In genomic region chr18:12883684-12884520, GRCh38 we compare ENCODE assay signal across 2 cellular contexts.
A peak's percentile ranks its signal among the peaks of the same experiment; 100 is the strongest.
TF ChIP-seq lines count a peak whose summit lies in the region.

TSS of gene PTPN2 (minus strand) at chr18:12884237. CDS start at chr18:12884141, 96 bp downstream.

TF ChIP-seq in IMR-90, 13 proteins besides CTCF, POLR2A, EP300 and RAD21:
- TF ChIP-seq BHLHE40 (IDR thresholded peaks at IDR 0.05; ENCODE audit: low read depth, low read length) (peak; percentile 73), RFX5 (IDR thresholded peaks at IDR 0.05; ENCODE audit: low read depth, low read length) (no peak), MXI1 (IDR thresholded peaks at IDR 0.05; ENCODE audit: borderline replicate concordance, low read depth, low read length) (peak; percentile 55; the same call in 1 of the 2 replicates), MAZ (IDR thresholded peaks at IDR 0.05; ENCODE audit: borderline replicate concordance, low read depth, low read length) (peak; percentile 76)

TF ChIP-seq in endothelial cell of umbilical vein, 7 proteins besides CTCF, POLR2A, EP300 and RAD21:
- TF ChIP-seq POLR2AphosphoS5 (IDR thresholded peaks at IDR 0.05; ENCODE audit: insufficient read depth, low read depth, low read length) (peak; percentile 98), FOS (IDR thresholded peaks at IDR 0.05; ENCODE audit: borderline replicate concordance, insufficient read depth, low read length) (no peak), MYC (IDR thresholded peaks at IDR 0.05; ENCODE audit: low read depth, low read length) (no peak)
